In genomic region chr7:142153400-142153799, GRCh38 we compare ENCODE assay signal across 9 cellular contexts. TPM values are rescaled to one million over a fixed set of nuclear protein-coding genes. Genes with fewer than 3 reads are reported as not detected.
A peak's percentile ranks its signal among the peaks of the same experiment; 100 is the strongest.
DNase-seq lines count a peak whose midpoint lies in the region; ATAC-seq and TF ChIP-seq lines count a peak whose summit lies in the region.
"Had no signal": no experiment of that assay in that cellular context is flagged by ENCODE, and none has a peak within 500 bp of the region (broad histone marks: within the 10 kb centered on the region; RNA-seq: fewer than 3 reads in every experiment).

No MANE protein-coding gene starts in this region.

- no peak for TF ChIP-seq POLR2A in heart left ventricle (IDR thresholded peaks at IDR 0.05)

- DNase-seq in DMS53 (lab: John Stamatoyannopoulos, UW) (peak; percentile 57), RKO (ENCODE audit: low spot score) (peak; percentile 55), left kidney (ENCODE audit: low read depth, low spot score) (peak; percentile 18), NCI-H187 (lab: John Stamatoyannopoulos, UW) (no peak), heart left ventricle (no peak)
- no peak for DNase-seq in stimulated activated CD4-positive, alpha-beta T cell treated with anti-CD3 and anti-CD28 coated beads, Interleukin-2, amount 100 ng/mL, for 48 hours

- no peaks in the 10 kb centered on the region for H3K27me3 ChIP-seq in heart left ventricle
- H3K27me3 ChIP-seq: cardiac muscle cell had no signal

- no peak overlapping the region for H3K27ac ChIP-seq in heart left ventricle
- H3K27ac ChIP-seq: cardiac muscle cell had no signal

- TF ChIP-seq CTCF in heart left ventricle (IDR thresholded peaks at IDR 0.05) = peak in 1 of 12 donors; percentile 6

- no peaks in the 10 kb centered on the region for H3K9me3 ChIP-seq in heart left ventricle

- no peaks in the 10 kb centered on the region for H3K36me3 ChIP-seq in heart left ventricle
- H3K36me3 ChIP-seq: cardiac muscle cell had no signal

- WGBS in heart left ventricle, 4 donors = 77 to 83% (median 81%) methylated on average over 4 of the region's 4 CpGs

- peak; percentile 64 for ATAC-seq in HG03354 (IDR thresholded peaks at IDR 0.05; ENCODE audit: poor library complexity, severe bottlenecking, unreplicated experiment)
- no peak for ATAC-seq in heart left ventricle
- ATAC-seq in GM21360 (IDR thresholded peaks at IDR 0.05; ENCODE audit: unreplicated experiment) = no peak

- no peak overlapping the region for H3K4me3 ChIP-seq in heart left ventricle
- H3K4me3 ChIP-seq: cardiac muscle cell had no signal

- intact Hi-C loops in heart left ventricle (cut with DNase I) = no loop called here

- H3K4me1 ChIP-seq in heart left ventricle = no peaks in the 10 kb centered on the region

RNA-seq across cellular contexts. Expression of gene MGAM2, which starts 41.9 kb away (rescaled TPM):
- under 1 TPM in 6 of 9 donors, not detected in 3; 0.02 to 0.13 (median 0.09) TPM for total RNA-seq in heart left ventricle
- under 1 TPM in 1 of 2 donors, not detected in 1; 0.01 TPM for polyA plus RNA-seq in heart left ventricle
- polyA plus RNA-seq: cardiac muscle cell had no signal

Comparison
In these comparisons a context has a peak if more than half of its experiments do, and no peak if none do; other contexts are left out.
1. DNase-seq: peak in DMS53 (single experiment), RKO (single experiment) and left kidney (single experiment); none in NCI-H187 (0 of 2), stimulated activated CD4-positive, alpha-beta T cell treated with anti-CD3 and anti-CD28 coated beads, Interleukin-2, amount 100 ng/mL, for 48 hours (0 of 2) and heart left ventricle (0 of 5).